In the genomic region with DNA sequence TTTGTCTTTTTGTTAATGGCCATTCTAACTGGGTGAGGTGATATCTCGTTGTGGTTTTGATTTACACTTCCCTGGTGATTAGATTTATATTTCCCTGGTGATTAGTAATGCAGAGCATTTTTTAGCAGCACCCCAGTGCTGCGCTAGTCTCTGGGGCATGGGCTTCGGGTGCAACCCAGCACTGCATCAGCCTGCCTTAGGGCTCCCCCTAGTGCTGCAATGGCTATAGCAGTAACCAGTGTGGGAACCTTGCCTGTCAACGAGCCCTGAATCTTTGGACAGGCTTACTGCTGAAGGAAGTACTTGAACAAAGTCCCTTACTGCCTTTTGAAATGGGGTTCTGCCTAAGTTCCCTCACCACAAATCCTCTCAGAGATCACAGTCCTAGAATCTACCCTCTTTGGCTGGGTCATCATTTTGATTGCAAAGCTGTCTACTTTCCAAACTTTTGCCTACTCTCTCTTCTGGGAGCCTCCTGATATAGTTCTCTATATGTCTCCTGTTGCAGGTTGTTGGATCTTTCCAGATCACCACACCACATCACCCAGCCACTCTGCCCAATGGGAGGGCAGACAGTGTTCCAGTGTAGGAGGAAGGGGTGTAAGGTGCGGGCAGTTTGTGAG, we compare ENCODE assay signal across 8 cellular contexts.
DNase-seq lines count a peak whose midpoint lies in the region; ATAC-seq, FAIRE-seq and TF ChIP-seq lines count a peak whose summit lies in the region.

No MANE protein-coding gene starts in this region.

- TF ChIP-seq CTCF in WTC11 (IDR thresholded peaks at IDR 0.05) (peak; percentile 63), bronchial epithelial cell (IDR thresholded peaks at IDR 0.05; ENCODE audit: insufficient read depth, low read length, severe bottlenecking) (peak; percentile 90)

- no peaks in the 10 kb centered on the region; the same call in 1 of the 2 replicates for H3K27me3 Mint-ChIP-seq in WTC11 (ENCODE audit: low read depth)

- intact Hi-C loops in left colon (cut with DNase I, micrococcal nuclease) = no loop called here

- H3K27ac Mint-ChIP-seq in WTC11 = no peak overlapping the region

- ATAC-seq in HG02798 (IDR thresholded peaks at IDR 0.05; ENCODE audit: poor library complexity, unreplicated experiment) (peak; percentile 100), WTC11 (peak; percentile 100), left colon (peak; percentile 95)

- peak; percentile 64 for DNase-seq in activated gamma-delta T cell treated with Interleukin-2 at 50 U/mL for 16 hours
- DNase-seq in activated gamma-delta T cell (lab: John Stamatoyannopoulos, UW) = no peak
- DNase-seq in NCI-H1105 treated with DMSO at 0.1 percent for 48 hours (lab: John Stamatoyannopoulos, UW) = peak; percentile 57
- DNase-seq in WTC11 (ENCODE audit: low spot score) = peak; percentile 84
- peak; percentile 51 for DNase-seq in bronchial epithelial cell (ENCODE audit: low read depth)
- DNase-seq in left colon = peak; percentile 51 to 79
- DNase-seq in stimulated activated CD4-positive, alpha-beta T cell treated with anti-CD3 and anti-CD28 coated beads, TNF-alpha, amount 100 ng/mL, for 24 hours (ENCODE audit: low read depth in 3 of 3) = peak; percentile 44 to 70 (median 48)

- H3K4me3 Mint-ChIP-seq in WTC11 = no peak overlapping the region

- peak; percentile 23 for FAIRE-seq in bronchial epithelial cell (lab: Jason Lieb, UNC)

- CTCF ChIA-PET in WTC11 (lab: Charles Lee) = interaction anchor here (0.7 to 0.8 kb wide), 4 partner anchors 31 to 109 kb away, joined by 3 to 4 read pairs (median 4); no protein-coding TSS in a partner anchor

- H3K36me3 Mint-ChIP-seq in WTC11 = no peaks in the 10 kb centered on the region

- POLR2A ChIA-PET in WTC11 (lab: Charles Lee) = no interaction called here

- no peaks in the 10 kb centered on the region for H3K4me1 Mint-ChIP-seq in WTC11

- H3K9me3 Mint-ChIP-seq in WTC11 = no peaks in the 10 kb centered on the region

- H3K36me3 ChIP-seq in bronchial epithelial cell (ENCODE audit: control insufficient read depth, insufficient read depth, low read length) = no peaks in the 10 kb centered on the region

- no peaks in the 10 kb centered on the region for H3K27me3 ChIP-seq in bronchial epithelial cell (ENCODE audit: control insufficient read depth, insufficient read depth, low read length)

- H3K4me3 ChIP-seq in bronchial epithelial cell (ENCODE audit: low read depth, low read length) = no peak overlapping the region

TF ChIP-seq in WTC11, 78 proteins besides CTCF, POLR2A, EP300 and RAD21:
- TF ChIP-seq GABPB1 (CRISPR knock-in tag; IDR thresholded peaks at IDR 0.05) = no peak
